28 cellular contexts compared by ENCODE assay signal in genomic region chr13:21799671-21800070, GRCh38.
"Had no signal": no experiment of that assay in that cellular context is flagged by ENCODE, and none has a peak within 500 bp of the region (broad histone marks: within the 10 kb centered on the region; RNA-seq: fewer than 3 reads in every experiment).

No MANE protein-coding gene starts in this region.

- H3K27me3 ChIP-seq: left lung, neutrophil, stomach, testis, thyroid gland, transverse colon, upper lobe of left lung, vagina had no signal

- H3K36me3 ChIP-seq: left lung, lower lobe of right lung, neutrophil, stomach, thyroid gland, transverse colon, upper lobe of left lung, vagina had no signal

- H3K4me3 ChIP-seq: left lung, lower lobe of right lung, skin epidermis, stomach, testis, thyroid gland, transverse colon, upper lobe of left lung, vagina had no signal

- H3K9me3 ChIP-seq: lower lobe of right lung, neutrophil, stomach, testis, thyroid gland, transverse colon, upper lobe of left lung, vagina had no signal

- H3K27ac ChIP-seq: left lung, lower lobe of right lung, neutrophil, parathyroid adenoma, skin epidermis, stomach, testis, thyroid gland, transverse colon, upper lobe of left lung, vagina had no signal

- ATAC-seq: left colon; left lung; lower lobe of right lung; naive thymus-derived CD8-positive, alpha-beta T cell; right cardiac atrium; sciatic nerve; stimulated activated naive B cell treated with anti-CD40 and anti-IgM and Interleukin-4, amounts not matched to agents 10 μg/mL and 1 μg/mL and 100 μg/mL, for 72 hours; stimulated activated naive CD8-positive, alpha-beta T cell treated with anti-CD3 and anti-CD28 coated beads, Interleukin-15, Interleukin-2, amounts not matched to agents 100 U/mL and 50 U/mL, for 24 hours had no signal

- H3K4me1 ChIP-seq: left lung, lower lobe of right lung, parathyroid adenoma, stomach, testis, thyroid gland, transverse colon, upper lobe of left lung, vagina had no signal

- DNase-seq: hypothalamus; immature natural killer cell; kidney; left colon; left lung; lower lobe of right lung; mammary epithelial cell; mesenchymal stem cell; naive thymus-derived CD8-positive, alpha-beta T cell; occipital lobe; retina; right cardiac atrium; stimulated activated CD4-positive, alpha-beta T cell treated with anti-CD3 and anti-CD28 coated beads, Interleukin-12 subunit alpha, Interleukin-12 subunit beta, amount 100 ng/mL, for 4 hours; stimulated activated CD4-positive, alpha-beta T cell treated with anti-CD3 and anti-CD28 coated beads, Interleukin-15, amount 100 ng/mL, for 24 hours; stimulated activated CD4-positive, alpha-beta T cell treated with anti-CD3 and anti-CD28 coated beads, Interleukin-2, amount 100 ng/mL, for 24 hours; stimulated activated CD4-positive, alpha-beta T cell treated with anti-CD3 and anti-CD28 coated beads, Interleukin-4, amount 100 ng/mL, for 1 hour; stimulated activated naive B cell treated with anti-CD40 and anti-IgM and Interleukin-4, amounts not matched to agents 10 μg/mL and 1 μg/mL and 100 μg/mL, for 72 hours; stimulated activated naive CD8-positive, alpha-beta T cell treated with anti-CD3 and anti-CD28 coated beads, Interleukin-15, Interleukin-2, amounts not matched to agents 100 U/mL and 50 U/mL, for 24 hours; stomach; testis; thyroid gland; transverse colon; upper lobe of left lung had no signal
